In the genomic region with DNA sequence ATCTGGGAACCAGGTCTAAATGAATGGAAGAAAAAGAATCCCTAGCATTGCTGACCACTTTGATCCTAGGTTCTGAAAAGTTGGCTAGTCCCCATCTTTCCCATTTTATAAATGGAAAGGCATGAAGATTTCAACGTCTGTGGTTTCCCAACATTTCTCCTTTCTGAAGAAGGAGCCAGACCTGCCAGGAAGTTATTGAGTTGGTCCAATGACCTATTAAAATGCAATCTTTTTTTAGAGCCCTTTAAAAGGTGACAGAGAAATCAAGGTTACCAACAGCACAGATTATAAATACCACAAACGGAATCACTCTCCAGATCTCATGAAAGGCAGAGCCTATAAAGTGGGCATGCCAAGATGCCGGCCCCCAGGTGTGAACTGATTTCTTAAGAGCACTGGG, we compare ENCODE assay signal across 24 cellular contexts.
DNase-seq lines count a peak whose midpoint lies in the region; ATAC-seq, FAIRE-seq and TF ChIP-seq lines count a peak whose summit lies in the region.
"Had no signal": no experiment of that assay in that cellular context is flagged by ENCODE, and none has a peak within 500 bp of the region (broad histone marks: within the 10 kb centered on the region; RNA-seq: fewer than 3 reads in every experiment).

No MANE protein-coding gene starts in this region.

- no peak for FAIRE-seq in frontal cortex (lab: Jason Lieb, UNC)
- FAIRE-seq: endothelial cell of umbilical vein, GM18507, H1 had no signal

- DNase-seq in EL, result peak; percentile 15
- peak; percentile 51 for DNase-seq in RPMI7951 (ENCODE audit: low read depth)
- peak; percentile 63 for DNase-seq in fibroblast of pulmonary artery (ENCODE audit: low read depth)
- DNase-seq in stromal cell of bone marrow (ENCODE audit: low read depth), result peak; percentile 18
- no peak for DNase-seq in frontal cortex (ENCODE audit: low spot score in 2 of 2)
- DNase-seq: activated CD4-positive, alpha-beta T cell treated with anti-CD3 and anti-CD28 coated beads, Interleukin-2, amount 10 ng/mL, durations not matched to agents 7 days and 5 days; anterior cingulate cortex; CD4-positive, alpha-beta memory T cell; dorsolateral prefrontal cortex; foreskin melanocyte; mesenchymal stem cell; NCI-H1048; NCI-H2029 treated with DMSO at 0.1 percent for 48 hours; NCI-H82; psoas muscle; stimulated activated CD4-positive, alpha-beta T cell treated with anti-CD3 and anti-CD28 coated beads, Interleukin-1b, Interleukin-23, amount 100 ng/mL, for 48 hours; substantia nigra had no signal

- no peak overlapping the region for H3K4me3 ChIP-seq in fibroblast of pulmonary artery (replicated peaks; ENCODE audit: low read depth, low read length)
- H3K4me3 ChIP-seq: dorsolateral prefrontal cortex, hepatocyte, psoas muscle, skin epidermis had no signal

- ATAC-seq in GM18517 (IDR thresholded peaks at IDR 0.05; ENCODE audit: unreplicated experiment), result no peak
- no peak for ATAC-seq in GM21825 (IDR thresholded peaks at IDR 0.05; ENCODE audit: unreplicated experiment)
- ATAC-seq: psoas muscle had no signal

- no peak for TF ChIP-seq CTCF in fibroblast of pulmonary artery (IDR thresholded peaks at IDR 0.05; ENCODE audit: low read length, missing control alignments)

Comparison
In these comparisons a context has a peak if more than half of its experiments do, and no peak if none do; other contexts are left out.
1. DNase-seq: peak in EL (single experiment), RPMI7951 (single experiment), fibroblast of pulmonary artery (single experiment) and stromal cell of bone marrow (single experiment); none in frontal cortex (0 of 2).